In the genomic region with DNA sequence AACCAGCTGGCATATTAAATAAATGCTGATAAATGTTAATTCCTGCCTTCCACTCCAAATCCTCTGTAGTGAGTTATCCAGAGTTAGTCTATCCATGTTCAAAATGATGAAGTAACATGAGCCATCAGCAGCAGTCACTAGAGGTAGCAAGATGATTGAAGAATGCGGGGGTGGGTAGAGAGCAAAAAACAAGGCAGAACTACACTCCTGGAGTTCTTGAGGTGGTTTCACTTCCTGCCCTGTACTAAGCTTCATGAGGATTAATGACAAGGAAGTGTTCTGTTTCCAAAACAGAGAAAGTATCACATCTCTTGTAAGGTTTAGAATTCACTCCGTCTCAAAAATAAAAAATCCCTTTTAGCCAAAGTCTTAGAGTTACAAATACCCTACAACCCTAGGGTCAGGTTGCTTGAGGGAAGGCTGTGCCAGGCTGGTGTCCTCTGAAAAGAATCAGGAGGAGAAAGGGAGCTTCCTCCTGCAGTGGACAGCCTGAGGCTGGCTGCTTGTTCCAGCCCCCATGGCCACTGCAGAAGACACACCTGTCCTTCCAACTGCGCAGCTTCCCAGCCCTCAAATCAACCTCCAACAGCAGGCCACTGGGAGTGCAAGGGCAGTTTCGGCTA, we compare ENCODE assay signal across 8 cellular contexts.
DNase-seq lines count a peak whose midpoint lies in the region; ATAC-seq and TF ChIP-seq lines count a peak whose summit lies in the region.

No MANE protein-coding gene starts in this region.

- no peaks in the 10 kb centered on the region for H3K36me3 ChIP-seq in uterus

- no peaks in the 10 kb centered on the region for H3K27me3 Mint-ChIP-seq in nephron (ENCODE audit: low read depth)

- no peaks in the 10 kb centered on the region for H3K9me3 ChIP-seq in uterus

- CTCF ChIA-PET in RWPE1 (lab: Yijun Ruan, JAX), result no interaction called here

- intact Hi-C loops in uterus (cut with DNase I; ENCODE audit: low total_unique reads), result no loop called here

- peaks cover 22% of the 10 kb centered on the region for H3K4me1 Mint-ChIP-seq in nephron

- H3K27ac Mint-ChIP-seq in nephron, result peak overlapping the region; percentile 14 to 59 (median 46)

- H3K4me3 Mint-ChIP-seq in nephron, result no peak overlapping the region

- H3K27ac ChIP-seq in RWPE1 (no peak overlapping the region), uterus (no peak overlapping the region)

- ATAC-seq in GM19043 (IDR thresholded peaks at IDR 0.05; ENCODE audit: low read depth, unreplicated experiment) (peak; percentile 75), HG02884 (IDR thresholded peaks at IDR 0.05; ENCODE audit: unreplicated experiment) (peak; percentile 87)

- peaks cover 5% of the 10 kb centered on the region for H3K36me3 Mint-ChIP-seq in nephron (ENCODE audit: low read depth)

- DNase-seq in RWPE1 (ENCODE audit: low spot score) (peak; percentile 21), NCI-H2029 (lab: John Stamatoyannopoulos, UW) (no peak), AML-193 (lab: John Stamatoyannopoulos, UW) (no peak), uterus (no peak)
- no peak for DNase-seq in activated CD8-positive, alpha-beta memory T cell treated with anti-CD3 and anti-CD28 coated beads, Interleukin-2, amount 50 U/mL, for 4 hours

- no peak overlapping the region for H3K4me3 ChIP-seq in uterus

- POLR2A ChIA-PET in RWPE1 (lab: Yijun Ruan, JAX; ENCODE audit: low non-redundant PET), result no interaction called here

- no peaks in the 10 kb centered on the region for H3K9me3 Mint-ChIP-seq in nephron

- TF ChIP-seq POLR2A in uterus (IDR thresholded peaks at IDR 0.05), result no peak

- TF ChIP-seq CTCF in RWPE1 (conservative IDR thresholded peaks at IDR 0.05; ENCODE audit: low read depth) (no peak), nephron (IDR thresholded peaks at IDR 0.05; ENCODE audit: unreplicated experiment in 3 of 3) (no peak), uterus (IDR thresholded peaks at IDR 0.05) (no peak)

- no peaks in the 10 kb centered on the region for H3K4me1 ChIP-seq in uterus

- H3K27me3 ChIP-seq in uterus, result no peaks in the 10 kb centered on the region
